ENCODE assay signal across 19 cellular contexts in genomic region chr12:110035534-110036104, GRCh38. TPM values are rescaled to one million over a fixed set of nuclear protein-coding genes. Genes with fewer than 3 reads are reported as not detected.
A peak's percentile ranks its signal among the peaks of the same experiment; 100 is the strongest.
DNase-seq lines count a peak whose midpoint lies in the region; ATAC-seq, FAIRE-seq and TF ChIP-seq lines count a peak whose summit lies in the region.
"Had no signal": no experiment of that assay in that cellular context is flagged by ENCODE, and none has a peak within 500 bp of the region (broad histone marks: within the 10 kb centered on the region; RNA-seq: fewer than 3 reads in every experiment).

No MANE protein-coding gene starts in this region.

- H3K27me3 ChIP-seq in HepG2 (ENCODE audit: control insufficient read depth in 1 of 2, insufficient read depth in 2 of 2, low read length in 2 of 2) (no peaks in the 10 kb centered on the region), right lobe of liver (no peaks in the 10 kb centered on the region)

- peak overlapping the region; percentile 28 for H3K4me2 ChIP-seq in HepG2 (ENCODE audit: low read depth, low read length)

- no peak overlapping the region for H2AFZ ChIP-seq in HepG2 (ENCODE audit: low read length)

- ATAC-seq in HepG2 (no peak; the same call in 2 of the 3 replicates), right lobe of liver (no peak)
- ATAC-seq in activated T-helper 17 cell treated with anti-CD3 and anti-CD28 coated beads, Interleukin-2, amount 50 U/mL, for 72 hours (replicated peaks): no peak
- no peak for ATAC-seq in stimulated activated memory B cell treated with anti-CD40 and anti-IgM and Interleukin-4, amounts not matched to agents 10 μg/mL and 1 μg/mL and 100 μg/mL, for 72 hours
- ATAC-seq: PC-3 had no signal

- H3K9me3 ChIP-seq in HepG2 (ENCODE audit: low read length): no peaks in the 10 kb centered on the region
- no peaks in the 10 kb centered on the region for H3K9me3 ChIP-seq in right lobe of liver

- BruUV-seq in HepG2 (replicated peaks; lab: Mats Ljungman, UMichigan): no TSS peak

- peak overlapping the region; percentile 75 for H3K27ac ChIP-seq in HepG2 (ENCODE audit: extremely low read length, insufficient read depth, low read length)
- no peak overlapping the region for H3K27ac ChIP-seq in right lobe of liver
- H3K27ac ChIP-seq: RWPE1 had no signal

- CTCF ChIA-PET in HepG2 (lab: Yijun Ruan, JAX; ENCODE audit: low intra/inter-chr PET ratio, low total read pairs): no interaction called here

- H4K20me1 ChIP-seq in HepG2 (ENCODE audit: insufficient read depth, low read length): no peaks in the 10 kb centered on the region

- H3K4me3 ChIP-seq in HepG2 (replicated peaks in 1 of 3; ENCODE audit: insufficient read depth in 1 of 3, low read depth in 2 of 3, low read length in 3 of 3) (no peak overlapping the region), right lobe of liver (no peak overlapping the region)

- no peak for TF ChIP-seq RAD21 in HepG2 (CRISPR knock-in tag; IDR thresholded peaks at IDR 0.05)

- H3K4me3 Mint-ChIP-seq in activated CD4-positive, alpha-beta T cell treated with anti-CD3 and anti-CD28 coated beads, Interleukin-2, amount 10 ng/mL, durations not matched to agents 24 days and 14 days: no peak overlapping the region
- no peak overlapping the region for H3K4me3 Mint-ChIP-seq in activated T-helper 17 cell treated with anti-CD3 and anti-CD28 coated beads, Interleukin-2, amount 50 U/mL, for 72 hours
- no peak overlapping the region for H3K4me3 Mint-ChIP-seq in stimulated activated memory B cell treated with anti-CD40 and anti-IgM and Interleukin-4, amounts not matched to agents 10 μg/mL and 1 μg/mL and 100 μg/mL, for 72 hours
- no peak overlapping the region for H3K4me3 Mint-ChIP-seq in progenitor cell of endocrine pancreas (ENCODE audit: low read depth)
- H3K4me3 Mint-ChIP-seq: CD8-positive, alpha-beta memory T cell had no signal

- TF ChIP-seq POLR2A in HepG2 (IDR thresholded peaks at IDR 0.05; ENCODE audit: insufficient read depth in 1 of 2, low read depth in 2 of 2, low read length in 2 of 2) (no peak), right lobe of liver (IDR thresholded peaks at IDR 0.05) (no peak)

- WGBS in HepG2 (ENCODE audit: low lambda C conversion rate): 56% methylated on average over 7 of the region's 7 CpGs
- 68% methylated on average over 6 of the region's 7 CpGs for WGBS in right lobe of liver (ENCODE audit: insufficient coverage, low coverage, low lambda C conversion rate, missing lambda C conversion rate)

- peaks cover 61% of the 10 kb centered on the region for H3K36me3 Mint-ChIP-seq in activated CD4-positive, alpha-beta T cell treated with anti-CD3 and anti-CD28 coated beads, Interleukin-2, amount 10 ng/mL, durations not matched to agents 24 days and 14 days (ENCODE audit: low read depth)
- peaks cover 99% of the 10 kb centered on the region for H3K36me3 Mint-ChIP-seq in activated T-helper 17 cell treated with anti-CD3 and anti-CD28 coated beads, Interleukin-2, amount 50 U/mL, for 72 hours (ENCODE audit: low read depth)
- peaks cover 59% of the 10 kb centered on the region for H3K36me3 Mint-ChIP-seq in stimulated activated memory B cell treated with anti-CD40 and anti-IgM and Interleukin-4, amounts not matched to agents 10 μg/mL and 1 μg/mL and 100 μg/mL, for 72 hours
- peaks cover 20% of the 10 kb centered on the region for H3K36me3 Mint-ChIP-seq in progenitor cell of endocrine pancreas (ENCODE audit: insufficient read depth)

- POLR2A ChIA-PET in HepG2 (lab: Yijun Ruan, JAX): interaction anchor here (0.9 to 1.7 kb wide), 10 partner anchors 11 to 69 kb away, joined by 3 to 9 read pairs (median 5); partner anchors contain the start of genes ANKRD13A and C12orf76

- FAIRE-seq in HepG2 (lab: Jason Lieb, UNC) (peak; percentile 83), D721Med (lab: Jason Lieb, UNC) (no peak)
- FAIRE-seq: GM12891, H1 had no signal

- peaks cover 31% of the 10 kb centered on the region for H3K4me1 Mint-ChIP-seq in activated CD4-positive, alpha-beta T cell treated with anti-CD3 and anti-CD28 coated beads, Interleukin-2, amount 10 ng/mL, durations not matched to agents 24 days and 14 days
- peaks cover 25% of the 10 kb centered on the region for H3K4me1 Mint-ChIP-seq in activated T-helper 17 cell treated with anti-CD3 and anti-CD28 coated beads, Interleukin-2, amount 50 U/mL, for 72 hours
- H3K4me1 Mint-ChIP-seq in stimulated activated memory B cell treated with anti-CD40 and anti-IgM and Interleukin-4, amounts not matched to agents 10 μg/mL and 1 μg/mL and 100 μg/mL, for 72 hours: peaks cover 31% of the 10 kb centered on the region
- H3K4me1 Mint-ChIP-seq in progenitor cell of endocrine pancreas (ENCODE audit: low read depth): peaks cover 16% of the 10 kb centered on the region

- H3K36me3 ChIP-seq in HepG2 (replicated peaks in 1 of 2; ENCODE audit: control insufficient read depth in 1 of 2, insufficient read depth in 2 of 2, low read length in 2 of 2) (peaks cover 5 to 27% of the 10 kb centered on the region in 2 experiments; a peak in 4 of 5 replicates), right lobe of liver (peaks cover 0 to 36% (median 2%) of the 10 kb centered on the region in 4 donors)

- no peaks in the 10 kb centered on the region for H3K9me3 Mint-ChIP-seq in activated CD4-positive, alpha-beta T cell treated with anti-CD3 and anti-CD28 coated beads, Interleukin-2, amount 10 ng/mL, durations not matched to agents 24 days and 14 days
- H3K9me3 Mint-ChIP-seq in activated T-helper 17 cell treated with anti-CD3 and anti-CD28 coated beads, Interleukin-2, amount 50 U/mL, for 72 hours: no peaks in the 10 kb centered on the region
- no peaks in the 10 kb centered on the region for H3K9me3 Mint-ChIP-seq in stimulated activated memory B cell treated with anti-CD40 and anti-IgM and Interleukin-4, amounts not matched to agents 10 μg/mL and 1 μg/mL and 100 μg/mL, for 72 hours
- no peaks in the 10 kb centered on the region for H3K9me3 Mint-ChIP-seq in progenitor cell of endocrine pancreas (ENCODE audit: low read depth)
- H3K9me3 Mint-ChIP-seq: CD8-positive, alpha-beta memory T cell had no signal

- no peak for DNase-seq in activated CD4-positive, alpha-beta T cell treated with anti-CD3 and anti-CD28 coated beads, Interleukin-2, amount 10 ng/mL, durations not matched to agents 24 days and 14 days
- no peak for DNase-seq in activated CD4-positive, alpha-beta T cell treated with anti-CD3 and anti-CD28 coated beads, Interleukin-2, amount 50 U/mL, for 1 hour
- DNase-seq in HepG2 (ENCODE audit: low spot score) (peak; percentile 67), right lobe of liver (no peak), progenitor cell of endocrine pancreas (ENCODE audit: low spot score, unreplicated experiment) (no peak), D721Med (ENCODE audit: insufficient read length, low spot score) (no peak)
- DNase-seq: CD8-positive, alpha-beta memory T cell; GDM1; KG1; NCI-H1048; NCI-H2081 treated with DMSO at 0.1 percent for 48 hours; NCI-H510A; NCI-H774; PC-3 had no signal

- intact Hi-C loops in activated CD4-positive, alpha-beta T cell treated with anti-CD3 and anti-CD28 coated beads, Interleukin-2, amount 10 ng/mL, durations not matched to agents 24 days and 14 days (cut with micrococcal nuclease): no loop called here
- intact Hi-C loops in HepG2 (cut with micrococcal nuclease; ENCODE audit: unreplicated experiment): no loop called here
- intact Hi-C loops in right lobe of liver (cut with DNase I): no loop called here

- no peaks in the 10 kb centered on the region for H3K27me3 Mint-ChIP-seq in activated CD4-positive, alpha-beta T cell treated with anti-CD3 and anti-CD28 coated beads, Interleukin-2, amount 10 ng/mL, durations not matched to agents 24 days and 14 days
- no peaks in the 10 kb centered on the region for H3K27me3 Mint-ChIP-seq in activated T-helper 17 cell treated with anti-CD3 and anti-CD28 coated beads, Interleukin-2, amount 50 U/mL, for 72 hours
- H3K27me3 Mint-ChIP-seq in stimulated activated memory B cell treated with anti-CD40 and anti-IgM and Interleukin-4, amounts not matched to agents 10 μg/mL and 1 μg/mL and 100 μg/mL, for 72 hours: no peaks in the 10 kb centered on the region
- no peaks in the 10 kb centered on the region for H3K27me3 Mint-ChIP-seq in progenitor cell of endocrine pancreas
- H3K27me3 Mint-ChIP-seq: CD8-positive, alpha-beta memory T cell had no signal

- TF ChIP-seq CTCF in HepG2 (CRISPR knock-in tag; IDR thresholded peaks at IDR 0.05) (no peak), right lobe of liver (IDR thresholded peaks at IDR 0.05) (no peak), progenitor cell of endocrine pancreas (IDR thresholded peaks at IDR 0.05; ENCODE audit: unreplicated experiment) (no peak), D721Med (IDR thresholded peaks at IDR 0.05; ENCODE audit: insufficient read depth, missing control alignments) (no peak)

- peak overlapping the region; percentile 29 for H3K27ac Mint-ChIP-seq in activated CD4-positive, alpha-beta T cell treated with anti-CD3 and anti-CD28 coated beads, Interleukin-2, amount 10 ng/mL, durations not matched to agents 24 days and 14 days
- peak overlapping the region; percentile 75 for H3K27ac Mint-ChIP-seq in activated T-helper 17 cell treated with anti-CD3 and anti-CD28 coated beads, Interleukin-2, amount 50 U/mL, for 72 hours
- H3K27ac Mint-ChIP-seq in stimulated activated memory B cell treated with anti-CD40 and anti-IgM and Interleukin-4, amounts not matched to agents 10 μg/mL and 1 μg/mL and 100 μg/mL, for 72 hours: peak overlapping the region; percentile 73
- H3K27ac Mint-ChIP-seq in progenitor cell of endocrine pancreas: no peak overlapping the region

- in situ Hi-C loops in HepG2 (cut with HindIII; ENCODE audit: extremely low pct_ligation_motif_present, low pct_unique_long_range_greater_than_20kb): no loop called here

- peaks cover 64% of the 10 kb centered on the region for H3K4me1 ChIP-seq in HepG2 (ENCODE audit: insufficient read depth, low read length)
- peaks cover 0 to 24% (median 10%) of the 10 kb centered on the region in 4 donors for H3K4me1 ChIP-seq in right lobe of liver

- TF ChIP-seq EP300 in HepG2 (IDR thresholded peaks at IDR 0.05; ENCODE audit: low read depth in 2 of 2, low read length in 2 of 2) (peak in 1 of 2 experiments; percentile 71; a peak in 2 of 4 replicates), HepG2 (CRISPR knock-in tag; IDR thresholded peaks at IDR 0.05; ENCODE audit: borderline replicate concordance) (peak; percentile 30; the same call in 1 of the 2 replicates)

- peaks cover 2% of the 10 kb centered on the region for H3K79me2 ChIP-seq in HepG2 (ENCODE audit: insufficient read depth, low read length)

- peak overlapping the region; percentile 56; the same call in 1 of the 2 replicates for H3K9ac ChIP-seq in HepG2 (ENCODE audit: insufficient read depth, low read depth, low read length)

RNA-seq across cellular contexts. Expression of gene C12orf76, which starts 12.7 kb away (rescaled TPM):
- 21.3 and 25.1 TPM in 2 replicates for total RNA-seq in activated CD4-positive, alpha-beta T cell treated with anti-CD3 and anti-CD28 coated beads, Interleukin-2, amount 10 ng/mL, durations not matched to agents 24 days and 14 days
- total RNA-seq in HepG2 (2016; rRNA removed; fragmentation: Illumina TruSeq; extraction: Trizol) (15.8 and 16.9 TPM in 2 replicates), right lobe of liver (10 to 100 TPM in 1 of 6 experiments, 1 to 10 TPM in 5; 3.0 to 10.1 (median 6.4) TPM), progenitor cell of endocrine pancreas (29.3 and 31.6 TPM in 2 replicates)
- total RNA-seq in HepG2 (2016; cell fraction: cytosol; rRNA removed; fragmentation: Illumina TruSeq; extraction: Trizol; ENCODE audit: low read depth): 6.8 and 8.8 TPM in 2 replicates
- 13.7 and 15.4 TPM in 2 replicates for total RNA-seq in HepG2 (2016; cell fraction: insoluble cytoplasmic fraction; rRNA removed; fragmentation: Illumina TruSeq; extraction: Trizol)
- 17.6 and 19.4 TPM in 2 replicates for total RNA-seq in HepG2 (2016; cell fraction: membrane; rRNA removed; fragmentation: Illumina TruSeq; extraction: Trizol)
- total RNA-seq in HepG2 (2016; cell fraction: nucleus; rRNA removed; fragmentation: Illumina TruSeq; extraction: Trizol): 13.3 and 15.3 TPM in 2 replicates
- polyA plus RNA-seq in HepG2 (2011; rRNA removed): 38.4 and 40.6 TPM in 2 replicates
- 34.5 and 40.6 TPM in 2 replicates for polyA plus RNA-seq in HepG2 (2011; cell fraction: cytosol; rRNA removed)
- 18.0 and 31.2 TPM in 2 replicates for polyA plus RNA-seq in HepG2 (2011; cell fraction: nucleus; rRNA removed)
- 33.1 and 35.3 TPM in 2 replicates for polyA plus RNA-seq in HepG2 (2012)
- polyA plus RNA-seq in HepG2 (2016; cell fraction: cytosol; fragmentation: Illumina TruSeq; extraction: Trizol; ENCODE audit: low read depth): 9.1 and 11.1 TPM in 2 replicates
- polyA plus RNA-seq in HepG2 (2016; cell fraction: insoluble cytoplasmic fraction; fragmentation: Illumina TruSeq; extraction: Trizol; ENCODE audit: low read depth): 14.2 and 15.0 TPM in 2 replicates
- polyA plus RNA-seq in HepG2 (2016; cell fraction: membrane; fragmentation: Illumina TruSeq; extraction: Trizol; ENCODE audit: low read depth): 15.2 and 16.5 TPM in 2 replicates
- 31.0 and 32.0 TPM in 2 replicates for polyA plus RNA-seq in HepG2 (2016; cell fraction: nucleus; fragmentation: Illumina TruSeq; extraction: Trizol; ENCODE audit: insufficient read depth, low read depth)
- 7.5 and 15.0 TPM in 2 replicates for polyA minus RNA-seq in HepG2 (2011; rRNA and poly(A)+ RNA removed; ENCODE audit: low replicate concordance)
- polyA minus RNA-seq in HepG2 (2011; cell fraction: cytosol; rRNA and poly(A)+ RNA removed): 17.7 and 19.8 TPM in 2 replicates
- 12.7 and 15.9 TPM in 2 replicates for polyA minus RNA-seq in HepG2 (2011; cell fraction: nucleus; rRNA and poly(A)+ RNA removed)
- 10 to 100 TPM in 1 of 2 donors, 1 to 10 TPM in 1; 9.9 to 16.3 TPM for total RNA-seq in activated T-helper 17 cell treated with anti-CD3 and anti-CD28 coated beads, Interleukin-2, amount 50 U/mL, for 72 hours

RNA-seq across cellular contexts. Expression of gene ANKRD13A, which starts 36.4 kb away (rescaled TPM):
- total RNA-seq in activated CD4-positive, alpha-beta T cell treated with anti-CD3 and anti-CD28 coated beads, Interleukin-2, amount 10 ng/mL, durations not matched to agents 24 days and 14 days: 60.6 and 62.5 TPM in 2 replicates
- 34.1 and 40.7 TPM in 2 replicates for total RNA-seq in HepG2 (2016; rRNA removed; fragmentation: Illumina TruSeq; extraction: Trizol)
- 19.2 and 22.0 TPM in 2 replicates for total RNA-seq in HepG2 (2016; cell fraction: cytosol; rRNA removed; fragmentation: Illumina TruSeq; extraction: Trizol; ENCODE audit: low read depth)
- total RNA-seq in HepG2 (2016; cell fraction: insoluble cytoplasmic fraction; rRNA removed; fragmentation: Illumina TruSeq; extraction: Trizol): 35.8 and 44.1 TPM in 2 replicates
- total RNA-seq in HepG2 (2016; cell fraction: membrane; rRNA removed; fragmentation: Illumina TruSeq; extraction: Trizol): 36.6 and 37.4 TPM in 2 replicates
- total RNA-seq in HepG2 (2016; cell fraction: nucleus; rRNA removed; fragmentation: Illumina TruSeq; extraction: Trizol): 27.2 and 29.0 TPM in 2 replicates
- polyA plus RNA-seq in HepG2 (2011; rRNA removed): 41.6 and 51.0 TPM in 2 replicates
- 36.8 and 47.0 TPM in 2 replicates for polyA plus RNA-seq in HepG2 (2011; cell fraction: cytosol; rRNA removed)
- 90.0 and 92.3 TPM in 2 replicates for polyA plus RNA-seq in HepG2 (2011; cell fraction: nucleus; rRNA removed)
- polyA plus RNA-seq in HepG2 (2012): 36.3 and 37.0 TPM in 2 replicates
- polyA plus RNA-seq in HepG2 (2016; cell fraction: cytosol; fragmentation: Illumina TruSeq; extraction: Trizol; ENCODE audit: low read depth): 6.9 and 7.4 TPM in 2 replicates
- 32.2 and 35.3 TPM in 2 replicates for polyA plus RNA-seq in HepG2 (2016; cell fraction: insoluble cytoplasmic fraction; fragmentation: Illumina TruSeq; extraction: Trizol; ENCODE audit: low read depth)
- polyA plus RNA-seq in HepG2 (2016; cell fraction: membrane; fragmentation: Illumina TruSeq; extraction: Trizol; ENCODE audit: low read depth): 19.0 and 20.8 TPM in 2 replicates
- polyA plus RNA-seq in HepG2 (2016; cell fraction: nucleus; fragmentation: Illumina TruSeq; extraction: Trizol; ENCODE audit: insufficient read depth, low read depth): 53.7 and 57.1 TPM in 2 replicates
- 40.3 and 72.5 TPM in 2 replicates for polyA minus RNA-seq in HepG2 (2011; rRNA and poly(A)+ RNA removed; ENCODE audit: low replicate concordance)
- 27.5 and 31.2 TPM in 2 replicates for polyA minus RNA-seq in HepG2 (2011; cell fraction: cytosol; rRNA and poly(A)+ RNA removed)
- 41.3 and 58.9 TPM in 2 replicates for polyA minus RNA-seq in HepG2 (2011; cell fraction: nucleus; rRNA and poly(A)+ RNA removed)
- total RNA-seq in right lobe of liver: 10 to 100 TPM; 14.4 to 33.7 (median 24.6) TPM
- 10 to 100 TPM; 61.4 to 68.5 TPM for total RNA-seq in activated T-helper 17 cell treated with anti-CD3 and anti-CD28 coated beads, Interleukin-2, amount 50 U/mL, for 72 hours
- total RNA-seq in progenitor cell of endocrine pancreas: 36.0 and 38.0 TPM in 2 replicates

RNA-seq across cellular contexts. Expression of gene GIT2, which starts 39.5 kb away (rescaled TPM):
- 87.1 and 88.6 TPM in 2 replicates for total RNA-seq in activated CD4-positive, alpha-beta T cell treated with anti-CD3 and anti-CD28 coated beads, Interleukin-2, amount 10 ng/mL, durations not matched to agents 24 days and 14 days
- total RNA-seq in HepG2 (2016; rRNA removed; fragmentation: Illumina TruSeq; extraction: Trizol) (15.2 and 18.4 TPM in 2 replicates), right lobe of liver (10 to 100 TPM; 13.3 to 24.8 (median 16.8) TPM), progenitor cell of endocrine pancreas (37.5 and 40.7 TPM in 2 replicates)
- total RNA-seq in HepG2 (2016; cell fraction: cytosol; rRNA removed; fragmentation: Illumina TruSeq; extraction: Trizol; ENCODE audit: low read depth): 6.4 and 7.3 TPM in 2 replicates
- 14.1 and 17.8 TPM in 2 replicates for total RNA-seq in HepG2 (2016; cell fraction: insoluble cytoplasmic fraction; rRNA removed; fragmentation: Illumina TruSeq; extraction: Trizol)
- total RNA-seq in HepG2 (2016; cell fraction: membrane; rRNA removed; fragmentation: Illumina TruSeq; extraction: Trizol): 9.0 and 9.5 TPM in 2 replicates
- total RNA-seq in HepG2 (2016; cell fraction: nucleus; rRNA removed; fragmentation: Illumina TruSeq; extraction: Trizol): 31.9 and 34.5 TPM in 2 replicates
- polyA plus RNA-seq in HepG2 (2011; rRNA removed): 18.7 and 19.8 TPM in 2 replicates
- polyA plus RNA-seq in HepG2 (2011; cell fraction: cytosol; rRNA removed): 9.5 and 12.3 TPM in 2 replicates
- polyA plus RNA-seq in HepG2 (2011; cell fraction: nucleus; rRNA removed): 50.5 and 56.5 TPM in 2 replicates
- polyA plus RNA-seq in HepG2 (2012): 14.5 and 15.2 TPM in 2 replicates
- 0.65 and 0.83 TPM in 2 replicates for polyA plus RNA-seq in HepG2 (2016; cell fraction: cytosol; fragmentation: Illumina TruSeq; extraction: Trizol; ENCODE audit: low read depth)
- polyA plus RNA-seq in HepG2 (2016; cell fraction: insoluble cytoplasmic fraction; fragmentation: Illumina TruSeq; extraction: Trizol; ENCODE audit: low read depth): 11.7 and 12.8 TPM in 2 replicates
- 2.2 and 2.5 TPM in 2 replicates for polyA plus RNA-seq in HepG2 (2016; cell fraction: membrane; fragmentation: Illumina TruSeq; extraction: Trizol; ENCODE audit: low read depth)
- 59.1 and 66.0 TPM in 2 replicates for polyA plus RNA-seq in HepG2 (2016; cell fraction: nucleus; fragmentation: Illumina TruSeq; extraction: Trizol; ENCODE audit: insufficient read depth, low read depth)
- 26.7 and 35.9 TPM in 2 replicates for polyA minus RNA-seq in HepG2 (2011; rRNA and poly(A)+ RNA removed; ENCODE audit: low replicate concordance)
- polyA minus RNA-seq in HepG2 (2011; cell fraction: cytosol; rRNA and poly(A)+ RNA removed): 11.9 and 13.6 TPM in 2 replicates
- polyA minus RNA-seq in HepG2 (2011; cell fraction: nucleus; rRNA and poly(A)+ RNA removed): 90.6 and 102 TPM in 2 replicates
- total RNA-seq in activated T-helper 17 cell treated with anti-CD3 and anti-CD28 coated beads, Interleukin-2, amount 50 U/mL, for 72 hours: 10 to 100 TPM; 70.8 to 75.2 TPM
